1 cellular context compared by ENCODE assay signal in genomic region chr16:84096447-84097005, GRCh38.
TF ChIP-seq lines count a peak whose summit lies in the region.

No MANE protein-coding gene starts in this region.

TF ChIP-seq in HepG2, 621 proteins besides CTCF, POLR2A, EP300 and RAD21 (continues in another document):
- TF ChIP-seq TEF (CRISPR knock-in tag; IDR thresholded peaks at IDR 0.05) (no peak), BATF2 (CRISPR knock-in tag; IDR thresholded peaks at IDR 0.05) (no peak), NPAS2 (CRISPR knock-in tag; IDR thresholded peaks at IDR 0.05; ENCODE audit: borderline replicate concordance) (no peak), ZNF883 (CRISPR knock-in tag; IDR thresholded peaks at IDR 0.05; ENCODE audit: not compliant biosample characterization) (no peak), ZNF3 (CRISPR knock-in tag; IDR thresholded peaks at IDR 0.05) (peak; percentile 89), ZNF33B (CRISPR knock-in tag; IDR thresholded peaks at IDR 0.05) (no peak), CC2D1A (CRISPR knock-in tag; IDR thresholded peaks at IDR 0.05) (no peak), ATF1 (CRISPR knock-in tag; IDR thresholded peaks at IDR 0.05) (0 out of 2 replicates have a peak, but pooled peaks have one; percentile 26), ZBTB34 (CRISPR knock-in tag; IDR thresholded peaks at IDR 0.05) (no peak), ZUFSP (CRISPR knock-in tag; IDR thresholded peaks at IDR 0.05; ENCODE audit: borderline replicate concordance) (no peak), ZNF280B (CRISPR knock-in tag; IDR thresholded peaks at IDR 0.05; ENCODE audit: borderline replicate concordance) (no peak), ZNF576 (CRISPR knock-in tag; IDR thresholded peaks at IDR 0.05) (no peak), ZNF292 (CRISPR knock-in tag; IDR thresholded peaks at IDR 0.05; ENCODE audit: borderline replicate concordance, low read depth) (no peak), ZNF543 (CRISPR knock-in tag; IDR thresholded peaks at IDR 0.05) (no peak), NR0B2 (CRISPR knock-in tag; IDR thresholded peaks at IDR 0.05) (no peak), ATF5 (CRISPR knock-in tag; IDR thresholded peaks at IDR 0.05; ENCODE audit: low read depth) (no peak), ZNF367 (CRISPR knock-in tag; IDR thresholded peaks at IDR 0.05; ENCODE audit: borderline replicate concordance) (no peak), ZNF562 (CRISPR knock-in tag; IDR thresholded peaks at IDR 0.05; ENCODE audit: borderline replicate concordance) (no peak), NRL (CRISPR knock-in tag; IDR thresholded peaks at IDR 0.05; ENCODE audit: borderline replicate concordance) (no peak), TCF12 (IDR thresholded peaks at IDR 0.05) (no peak), TCF12 (CRISPR knock-in tag; IDR thresholded peaks at IDR 0.05) (no peak), RARA (CRISPR knock-in tag; IDR thresholded peaks at IDR 0.05) (peak; percentile 87), ONECUT2 (CRISPR knock-in tag; IDR thresholded peaks at IDR 0.05) (no peak), ATF7 (IDR thresholded peaks at IDR 0.05) (no peak), ATF7 (CRISPR knock-in tag; IDR thresholded peaks at IDR 0.05) (no peak), ZNF639 (CRISPR knock-in tag; conservative IDR thresholded peaks at IDR 0.05) (peak; percentile 57; the same call in 1 of the 2 replicates), FOXA1 (IDR thresholded peaks at IDR 0.05) (peak; percentile 95), FOXA1 (CRISPR knock-in tag; IDR thresholded peaks at IDR 0.05) (peak; percentile 99), ZNF282 (IDR thresholded peaks at IDR 0.05; ENCODE audit: partially characterized antibody) (no peak), IRF9 (CRISPR knock-in tag; IDR thresholded peaks at IDR 0.05; ENCODE audit: borderline replicate concordance) (no peak; the same call in 1 of the 2 replicates), ATF4 (CRISPR knock-in tag; IDR thresholded peaks at IDR 0.05) (no peak), JUND (CRISPR knock-in tag; IDR thresholded peaks at IDR 0.05) (no peak), SMARCC2 (IDR thresholded peaks at IDR 0.05) (no peak), ZNF558 (CRISPR knock-in tag; IDR thresholded peaks at IDR 0.05; ENCODE audit: borderline replicate concordance) (no peak), ZNF354B (CRISPR knock-in tag; IDR thresholded peaks at IDR 0.05) (no peak), POLR2G (IDR thresholded peaks at IDR 0.05; ENCODE audit: low read depth, low read length) (no peak), HNRNPLL (IDR thresholded peaks at IDR 0.05; ENCODE audit: low read depth, low read length, poor library complexity, severe bottlenecking) (no peak), HMGA1 (CRISPR knock-in tag; conservative IDR thresholded peaks at IDR 0.05) (no peak), KMT2A (CRISPR knock-in tag; IDR thresholded peaks at IDR 0.05) (peak; percentile 58; the same call in 1 of the 2 replicates), PCBP2 (optimal IDR thresholded peaks at IDR 0.05; ENCODE audit: low read depth, low read length, poor library complexity, severe bottlenecking) (no peak), E2F1 (CRISPR knock-in tag; IDR thresholded peaks at IDR 0.05) (no peak), MIER2 (CRISPR knock-in tag; IDR thresholded peaks at IDR 0.05) (0 out of 2 replicates have a peak, but pooled peaks have one; percentile 47), ZNF256 (CRISPR knock-in tag; conservative IDR thresholded peaks at IDR 0.05) (no peak), HNRNPK (IDR thresholded peaks at IDR 0.05; ENCODE audit: low read depth, low read length, poor library complexity, severe bottlenecking) (no peak), LBX2 (CRISPR knock-in tag; IDR thresholded peaks at IDR 0.05; ENCODE audit: borderline replicate concordance) (no peak), ZNF703 (CRISPR knock-in tag; IDR thresholded peaks at IDR 0.05; ENCODE audit: borderline replicate concordance) (no peak), HHEX (CRISPR knock-in tag; IDR thresholded peaks at IDR 0.05) (peak; percentile 99), THAP11 (CRISPR knock-in tag; IDR thresholded peaks at IDR 0.05) (peak; percentile 65), ZNF598 (CRISPR knock-in tag; IDR thresholded peaks at IDR 0.05; ENCODE audit: borderline replicate concordance) (no peak), ZNF687 (CRISPR knock-in tag; IDR thresholded peaks at IDR 0.05) (no peak)
